Comparison of ENCODE assay signal across 1 cellular context in genomic region chr22:31099841-31100761, GRCh38.
TF ChIP-seq lines count a peak whose summit lies in the region.

No MANE protein-coding gene starts in this region.

TF ChIP-seq in GM12891, 5 proteins besides CTCF, POLR2A, EP300 and RAD21:
- TF ChIP-seq POLR2AphosphoS5 (IDR thresholded peaks at IDR 0.05; ENCODE audit: low read depth, low read length) (no peak), SPI1 (IDR thresholded peaks at IDR 0.05; ENCODE audit: low read depth, low read length) (no peak), TAF1 (IDR thresholded peaks at IDR 0.05; ENCODE audit: low read depth, low read length) (no peak), POU2F2 (IDR thresholded peaks at IDR 0.05; ENCODE audit: low read depth, low read length) (no peak), PAX5 (IDR thresholded peaks at IDR 0.05; ENCODE audit: insufficient read depth, low read length, severe bottlenecking) (no peak)
TF ChIP-seq in GM12891: peak in this region for 0.
